ENCODE assay signal across 8 cellular contexts in genomic region chr11:43680521-43681505, GRCh38. TPM values are rescaled to one million over a fixed set of nuclear protein-coding genes. Genes with fewer than 3 reads are reported as not detected.
A peak's percentile ranks its signal among the peaks of the same experiment; 100 is the strongest.
DNase-seq lines count a peak whose midpoint lies in the region; ATAC-seq, FAIRE-seq and TF ChIP-seq lines count a peak whose summit lies in the region.

Gene HSD17B12 (plus strand): TSS chr11:43680738. CDS start chr11:43680828, 90 bp downstream.

- DNase-seq in AG04450 (ENCODE audit: low read depth, low spot score) (peak; percentile 96), NCI-H2227 treated with DMSO at 0.1 percent for 48 hours (lab: John Stamatoyannopoulos, UW) (peak; percentile 98), bronchial epithelial cell (ENCODE audit: low read depth) (peak; percentile 97)

- TF ChIP-seq CTCF in AG04450 (IDR thresholded peaks at IDR 0.05; ENCODE audit: low read depth, low read length) (no peak; the same call in 1 of the 2 replicates), WI38 (IDR thresholded peaks at IDR 0.05; ENCODE audit: low read depth, low read length) (no peak), bronchial epithelial cell (IDR thresholded peaks at IDR 0.05; ENCODE audit: insufficient read depth, low read length, severe bottlenecking) (peak; percentile 17)

- FAIRE-seq in bronchial epithelial cell (lab: Jason Lieb, UNC), result no peak

- CTCF ChIA-PET in AG04450 (lab: Charles Lee), result interaction anchor here (1.2 to 1.4 kb wide), 3 partner anchors 56 to 369 kb away, joined by 4 to 10 read pairs (median 6); partner anchors contain the start of gene API5

- H3K9ac ChIP-seq in iPS-20b (ENCODE audit: low read depth, low read length), result peak within 1 kb of the TSS; percentile 96

- POLR2A ChIA-PET in AG04450 (lab: Yijun Ruan, JAX), result interaction anchor here (0.6 to 1.6 kb wide), 9 partner anchors 49 to 171 kb away, joined by 3 to 5 read pairs (median 3); no protein-coding TSS in a partner anchor

- H3K4me1 ChIP-seq in iPS-20b (ENCODE audit: insufficient read depth, low read length), result peaks cover 17% of the 10 kb centered on the region; the same call in 1 of the 2 replicates

- peak within 1 kb of the TSS; percentile 85 for H3K4me3 ChIP-seq in AG04450 (ENCODE audit: low read depth, low read length)
- peak within 1 kb of the TSS; percentile 86 for H3K4me3 ChIP-seq in WI38 (ENCODE audit: low read depth, low read length)
- peak within 1 kb of the TSS; percentile 65 for H3K4me3 ChIP-seq in bronchial epithelial cell (ENCODE audit: low read depth, low read length)
- peak within 1 kb of the TSS; percentile 99 for H3K4me3 ChIP-seq in iPS-20b (ENCODE audit: low read length)
- peak within 1 kb of the TSS; percentile 64 to 91 (median 82) for H3K4me3 ChIP-seq in skin epidermis

- H3K27me3 ChIP-seq in AG04450 (ENCODE audit: control insufficient read depth, insufficient read depth, low read length) (no peaks in the 10 kb centered on the region), bronchial epithelial cell (ENCODE audit: control insufficient read depth, insufficient read depth, low read length) (no peaks in the 10 kb centered on the region), iPS-20b (ENCODE audit: insufficient read depth, low read length) (no peaks in the 10 kb centered on the region)

- no peaks in the 10 kb centered on the region for H3K36me3 ChIP-seq in bronchial epithelial cell (ENCODE audit: control insufficient read depth, insufficient read depth, low read length)
- peaks cover 23% of the 10 kb centered on the region for H3K36me3 ChIP-seq in iPS-20b (ENCODE audit: insufficient read depth, low read depth, low read length)

- H3K27ac ChIP-seq in AG04450 (ENCODE audit: low read depth, low read length) (peak within 1 kb of the TSS; percentile 93), iPS-20b (ENCODE audit: low read length) (peak within 1 kb of the TSS; percentile 87), skin epidermis (peak within 1 kb of the TSS; percentile 63 to 99 (median 87))

- ATAC-seq in GM18907 (IDR thresholded peaks at IDR 0.05; ENCODE audit: unreplicated experiment) (peak; percentile 99), HG03159 (IDR thresholded peaks at IDR 0.05; ENCODE audit: unreplicated experiment) (peak; percentile 98)

- H3K9me3 ChIP-seq in AG04450 (ENCODE audit: control insufficient read depth, insufficient read depth, low read length) (no peaks in the 10 kb centered on the region), iPS-20b (ENCODE audit: insufficient read depth, low read depth, low read length) (no peaks in the 10 kb centered on the region)

RNA-seq across cellular contexts. Expression of gene HSD17B12, which starts in this region (rescaled TPM):
- polyA plus RNA-seq in AG04450 (2011; rRNA removed), result 59.3 and 60.8 TPM in 2 replicates
- polyA minus RNA-seq in AG04450 (2011; rRNA and poly(A)+ RNA removed), result 34.4 and 36.4 TPM in 2 replicates
- total RNA-seq in bronchial epithelial cell, result 97.3 and 103 TPM in 2 replicates

Comparison
In these comparisons a context has a peak if more than half of its experiments do, and no peak if none do; other contexts are left out.
1. Peak in every context shown above with its lines: DNase-seq, ATAC-seq, H3K4me3 ChIP-seq and H3K27ac ChIP-seq.